Comparison of ENCODE assay signal across 17 cellular contexts in genomic region chr9:90839183-90839582, GRCh38.
DNase-seq lines count a peak whose midpoint lies in the region; ATAC-seq lines count a peak whose summit lies in the region.
"Had no signal": no experiment of that assay in that cellular context is flagged by ENCODE, and none has a peak within 500 bp of the region (broad histone marks: within the 10 kb centered on the region; RNA-seq: fewer than 3 reads in every experiment).

No MANE protein-coding gene starts in this region.

- H3K4me1 Mint-ChIP-seq in memory B cell, result peaks cover 46% of the 10 kb centered on the region
- H3K4me1 Mint-ChIP-seq: neural progenitor cell had no signal

- no peak for DNase-seq in memory B cell (ENCODE audit: low spot score in 2 of 2)
- no peak for DNase-seq in hepatic stellate cell (ENCODE audit: low spot score)
- no peak for DNase-seq in HAP-1 (ENCODE audit: low spot score in 2 of 2)
- DNase-seq: activated CD8-positive, alpha-beta T cell treated with anti-CD3 and anti-CD28 coated beads for 36 hours; amniotic stem cell; KBM-7; OCI-M1; right lobe of liver; tibial artery had no signal

- no peaks in the 10 kb centered on the region for H3K4me1 ChIP-seq in HAP-1
- H3K4me1 ChIP-seq: neural progenitor cell, right lobe of liver, tibial artery had no signal

- H3K9me3 Mint-ChIP-seq in memory B cell, result no peaks in the 10 kb centered on the region
- H3K9me3 Mint-ChIP-seq: activated CD8-positive, alpha-beta T cell treated with anti-CD3 and anti-CD28 coated beads for 36 hours; activated T-helper 2 cell treated with anti-CD3 and anti-CD28 coated beads, Interferon-gamma antibody, Interleukin-2, Interleukin-4, amounts not matched to agents 10 μg/mL and 5 μg/mL and 100 μg/mL, durations not matched to agents 14 hours and 24 hours and 36 hours; neural progenitor cell had no signal

- peak overlapping the region; percentile 75 for H3K27ac Mint-ChIP-seq in memory B cell
- H3K27ac Mint-ChIP-seq: activated CD8-positive, alpha-beta T cell treated with anti-CD3 and anti-CD28 coated beads for 36 hours; activated T-helper 2 cell treated with anti-CD3 and anti-CD28 coated beads, Interferon-gamma antibody, Interleukin-2, Interleukin-4, amounts not matched to agents 10 μg/mL and 5 μg/mL and 100 μg/mL, durations not matched to agents 14 hours and 24 hours and 36 hours had no signal

- peak overlapping the region; percentile 18 for H3K4me3 Mint-ChIP-seq in memory B cell
- H3K4me3 Mint-ChIP-seq: activated CD8-positive, alpha-beta T cell treated with anti-CD3 and anti-CD28 coated beads for 36 hours; neural progenitor cell had no signal

- H3K36me3 Mint-ChIP-seq in memory B cell, result peaks cover 26% of the 10 kb centered on the region
- H3K36me3 Mint-ChIP-seq: neural progenitor cell had no signal

- H3K27me3 ChIP-seq in HAP-1 (ENCODE audit: low read depth), result no peaks in the 10 kb centered on the region
- H3K27me3 ChIP-seq: gastroesophageal sphincter, neural progenitor cell, right lobe of liver, tibial artery had no signal

- in situ Hi-C loops in HAP-1 (cut with MboI; ENCODE audit: low sequenced_read_pairs), result no loop called here

- ATAC-seq in GM18502 (IDR thresholded peaks at IDR 0.05; ENCODE audit: poor library complexity, unreplicated experiment) (peak; percentile 50), GM21423 (IDR thresholded peaks at IDR 0.05; ENCODE audit: unreplicated experiment) (peak; percentile 67), HG03469 (IDR thresholded peaks at IDR 0.05; ENCODE audit: unreplicated experiment) (peak; percentile 51), memory B cell (ENCODE audit: low read depth) (peak; percentile 60), GM21390 (IDR thresholded peaks at IDR 0.05; ENCODE audit: unreplicated experiment) (no peak), HG02885 (IDR thresholded peaks at IDR 0.05; ENCODE audit: poor library complexity, unreplicated experiment) (no peak)
- ATAC-seq: activated CD8-positive, alpha-beta T cell treated with anti-CD3 and anti-CD28 coated beads for 36 hours; gastroesophageal sphincter had no signal

- no peaks in the 10 kb centered on the region for H3K27me3 Mint-ChIP-seq in memory B cell
- H3K27me3 Mint-ChIP-seq: activated CD8-positive, alpha-beta T cell treated with anti-CD3 and anti-CD28 coated beads for 36 hours had no signal

- H3K36me3 ChIP-seq in HAP-1 (replicated peaks), result no peaks in the 10 kb centered on the region
- H3K36me3 ChIP-seq: neural progenitor cell, right lobe of liver, tibial artery had no signal

- H3K4me3 ChIP-seq in HAP-1, result no peak overlapping the region
- H3K4me3 ChIP-seq: gastroesophageal sphincter, neural progenitor cell, right lobe of liver, tibial artery had no signal

- H3K9me3 ChIP-seq in HAP-1, result no peaks in the 10 kb centered on the region
- H3K9me3 ChIP-seq: gastroesophageal sphincter, right lobe of liver, tibial artery had no signal

Comparison
In these comparisons a context has a peak if more than half of its experiments do, and no peak if none do; other contexts are left out.
1. ATAC-seq: peak in GM18502 (single experiment), GM21423 (single experiment), HG03469 (single experiment) and memory B cell (single experiment); none in GM21390 (single experiment) and HG02885 (single experiment).